In genomic region chr14:54488318-54488645, GRCh38 we compare ENCODE assay signal across 8 cellular contexts. TPM values are rescaled to one million over a fixed set of nuclear protein-coding genes. Genes with fewer than 3 reads are reported as not detected.
A peak's percentile ranks its signal among the peaks of the same experiment; 100 is the strongest.
DNase-seq lines count a peak whose midpoint lies in the region; ATAC-seq and TF ChIP-seq lines count a peak whose summit lies in the region.

No MANE protein-coding gene starts in this region.

- H3K9ac ChIP-seq in smooth muscle cell (ENCODE audit: low read depth): peak overlapping the region; percentile 94

- H3K27me3 ChIP-seq in right cardiac atrium (ENCODE audit: control insufficient read depth, insufficient read depth) (no peaks in the 10 kb centered on the region), smooth muscle cell (ENCODE audit: low read depth) (no peaks in the 10 kb centered on the region)

- peaks cover 36% of the 10 kb centered on the region for H3K36me3 Mint-ChIP-seq in HFFc6 (ENCODE audit: low read depth)
- peaks cover 8% of the 10 kb centered on the region for H3K36me3 Mint-ChIP-seq in activated CD4-positive, alpha-beta memory T cell treated with anti-CD3 and anti-CD28 coated beads for 36 hours

- WGBS in right cardiac atrium: under 1% methylated on average over 9 of the region's 9 CpGs
- WGBS in smooth muscle cell (ENCODE audit: low lambda C conversion rate): 3% methylated on average over 9 of the region's 9 CpGs

- peaks cover 2% of the 10 kb centered on the region for H3K4me1 ChIP-seq in right cardiac atrium (ENCODE audit: control insufficient read depth, insufficient read depth, low read length)
- peaks cover 18% of the 10 kb centered on the region for H3K4me1 ChIP-seq in smooth muscle cell (ENCODE audit: low read depth)

- ATAC-seq in right cardiac atrium: no peak

- H3K4me3 ChIP-seq in right cardiac atrium (ENCODE audit: low read length) (peak overlapping the region; percentile 93), smooth muscle cell (peak overlapping the region; percentile 98)

- H3K9me3 Mint-ChIP-seq in HFFc6: no peaks in the 10 kb centered on the region
- no peaks in the 10 kb centered on the region for H3K9me3 Mint-ChIP-seq in activated CD4-positive, alpha-beta memory T cell treated with anti-CD3 and anti-CD28 coated beads for 36 hours

- peaks cover 10% of the 10 kb centered on the region for H3F3A ChIP-seq in smooth muscle cell (ENCODE audit: low read depth)

- POLR2A ChIA-PET in activated CD4-positive, alpha-beta memory T cell treated with anti-CD3 and anti-CD28 coated beads for 36 hours (lab: Charles Lee): interaction anchor here (0.7 to 1.8 kb wide), 5 partner anchors 19 to 92 kb away, joined by 3 to 11 read pairs (median 6); partner anchors contain the start of genes CDKN3 and CGRRF1

- H3K9me3 ChIP-seq in right cardiac atrium (ENCODE audit: control insufficient read depth, low read length) (no peaks in the 10 kb centered on the region), smooth muscle cell (replicated peaks; ENCODE audit: low read depth) (no peaks in the 10 kb centered on the region)

- H3K27me3 Mint-ChIP-seq in HFFc6 (ENCODE audit: insufficient read depth): peaks cover 2% of the 10 kb centered on the region
- H3K27me3 Mint-ChIP-seq in activated CD4-positive, alpha-beta memory T cell treated with anti-CD3 and anti-CD28 coated beads for 36 hours: no peaks in the 10 kb centered on the region

- CTCF ChIA-PET in activated CD4-positive, alpha-beta memory T cell treated with anti-CD3 and anti-CD28 coated beads for 36 hours (lab: Charles Lee): interaction anchor here (0.6 to 5.3 kb wide), 10 partner anchors 20 to 414 kb away, joined by 3 to 30 read pairs (median 4); partner anchors contain the start of genes CDKN3, CGRRF1 and GCH1

- peak overlapping the region; percentile 97 for H3K27ac ChIP-seq in C4-2B
- peak overlapping the region; percentile 96 for H3K27ac ChIP-seq in right cardiac atrium (ENCODE audit: low read length)
- H3K27ac ChIP-seq in smooth muscle cell (ENCODE audit: low read depth): peak overlapping the region; percentile 92

- intact Hi-C loops in activated CD4-positive, alpha-beta memory T cell treated with anti-CD3 and anti-CD28 coated beads for 36 hours (cut with micrococcal nuclease): loop anchor here (1.0 to 2.0 kb wide), 3 partner anchors 21 to 92 kb away; partner anchors contain the start of gene CGRRF1
- intact Hi-C loops in right cardiac atrium (cut with DNase I) (no loop called here), head of caudate nucleus (cut with DNase I) (loop anchor here (2.0 kb wide), 2 partner anchors 23 to 49 kb away; no protein-coding TSS in a partner anchor)

- H3K36me3 ChIP-seq in smooth muscle cell (ENCODE audit: low read depth): no peaks in the 10 kb centered on the region

- H3K4me3 Mint-ChIP-seq in HFFc6: peak overlapping the region; percentile 85
- peak overlapping the region; percentile 89 for H3K4me3 Mint-ChIP-seq in activated CD4-positive, alpha-beta memory T cell treated with anti-CD3 and anti-CD28 coated beads for 36 hours

- peaks cover 53% of the 10 kb centered on the region for H3K79me2 ChIP-seq in smooth muscle cell (ENCODE audit: low read depth)

- peak overlapping the region; percentile 94 for H3K4me2 ChIP-seq in smooth muscle cell

- TF ChIP-seq CTCF in C4-2B (conservative IDR thresholded peaks at IDR 0.05) (no peak), HFFc6 (IDR thresholded peaks at IDR 0.05) (no peak), smooth muscle cell (IDR thresholded peaks at IDR 0.05; ENCODE audit: borderline replicate concordance, insufficient read depth, poor library complexity, severe bottlenecking) (no peak)

- peak overlapping the region; percentile 80 for H3K27ac Mint-ChIP-seq in HFFc6
- H3K27ac Mint-ChIP-seq in activated CD4-positive, alpha-beta memory T cell treated with anti-CD3 and anti-CD28 coated beads for 36 hours: peak overlapping the region; percentile 90

- peak overlapping the region; percentile 78 for H2AFZ ChIP-seq in smooth muscle cell (ENCODE audit: low read depth)

- peaks cover 62% of the 10 kb centered on the region for H3K4me1 Mint-ChIP-seq in HFFc6 (ENCODE audit: low read depth)
- peaks cover 60% of the 10 kb centered on the region for H3K4me1 Mint-ChIP-seq in activated CD4-positive, alpha-beta memory T cell treated with anti-CD3 and anti-CD28 coated beads for 36 hours (ENCODE audit: low read depth)

- H4K20me1 ChIP-seq in smooth muscle cell (ENCODE audit: low read depth): peaks cover 43% of the 10 kb centered on the region

- DNase-seq in HFFc6 (no peak), right cardiac atrium (no peak), smooth muscle cell (lab: John Stamatoyannopoulos, UW; ENCODE audit: unreplicated experiment) (no peak), NCI-H345 (lab: John Stamatoyannopoulos, UW) (no peak), head of caudate nucleus (no peak), C1 segment of cervical spinal cord (lab: John Stamatoyannopoulos, UW) (no peak)
- no peak for DNase-seq in activated CD4-positive, alpha-beta memory T cell treated with anti-CD3 and anti-CD28 coated beads for 36 hours

RNA-seq across cellular contexts. Expression of gene GMFB, which starts 0.5 kb away (rescaled TPM):
- 10 to 100 TPM; 70.9 to 98.7 (median 77.1) TPM for total RNA-seq in HFFc6 (2021; fragmentation: NEBNext Ultra II Directional; extraction: Animal tissue kit (Norgen Biotek cat#: 25700))
- 10 to 100 TPM; 39.0 to 43.6 TPM for total RNA-seq in activated CD4-positive, alpha-beta memory T cell treated with anti-CD3 and anti-CD28 coated beads for 36 hours
- 10 to 100 TPM; 32.7 to 37.5 (median 35.8) TPM for total RNA-seq in right cardiac atrium
- polyA plus RNA-seq in right cardiac atrium: 13.2 TPM
- 73.5 and 86.1 TPM in 2 replicates for total RNA-seq in smooth muscle cell
- 25.7 and 26.8 TPM in 2 replicates for polyA plus RNA-seq in smooth muscle cell

RNA-seq across cellular contexts. Expression of gene CGRRF1, which starts 21.4 kb away (rescaled TPM):
- total RNA-seq in HFFc6 (2021; fragmentation: NEBNext Ultra II Directional; extraction: Animal tissue kit (Norgen Biotek cat#: 25700)): 10 to 100 TPM; 11.3 to 13.1 (median 12.1) TPM
- total RNA-seq in activated CD4-positive, alpha-beta memory T cell treated with anti-CD3 and anti-CD28 coated beads for 36 hours: 10 to 100 TPM; 13.7 to 15.1 TPM
- total RNA-seq in right cardiac atrium (10 to 100 TPM; 17.2 to 27.2 (median 25.6) TPM), smooth muscle cell (18.4 and 20.7 TPM in 2 replicates)
- polyA plus RNA-seq in right cardiac atrium (16.8 TPM), smooth muscle cell (20.5 and 30.6 TPM in 2 replicates)

RNA-seq across cellular contexts. Expression of gene CNIH1, which starts 47.1 kb away (rescaled TPM):
- total RNA-seq in HFFc6 (2021; fragmentation: NEBNext Ultra II Directional; extraction: Animal tissue kit (Norgen Biotek cat#: 25700)): 100 to 1,000 TPM; 158 to 212 (median 194) TPM
- total RNA-seq in activated CD4-positive, alpha-beta memory T cell treated with anti-CD3 and anti-CD28 coated beads for 36 hours: 10 to 100 TPM; 84.2 to 89.9 TPM
- total RNA-seq in right cardiac atrium (100 to 1,000 TPM; 102 to 114 (median 110) TPM), smooth muscle cell (172 and 224 TPM in 2 replicates)
- polyA plus RNA-seq in right cardiac atrium (92.2 TPM), smooth muscle cell (133 and 162 TPM in 2 replicates)

Comparison
In these comparisons a context has a peak if more than half of its experiments do, and no peak if none do; other contexts are left out.
1. intact Hi-C loops: an anchor here in activated CD4-positive, alpha-beta memory T cell treated with anti-CD3 and anti-CD28 coated beads for 36 hours (1.0 to 2.0 kb wide) and head of caudate nucleus (2.0 kb wide); none called in right cardiac atrium.